ENCODE assay signal across 9 cellular contexts in genomic region chr1:206890690-206891089, GRCh38. TPM values are rescaled to one million over a fixed set of nuclear protein-coding genes. Genes with fewer than 3 reads are reported as not detected.
DNase-seq lines count a peak whose midpoint lies in the region; ATAC-seq and TF ChIP-seq lines count a peak whose summit lies in the region.
"Had no signal": no experiment of that assay in that cellular context is flagged by ENCODE, and none has a peak within 500 bp of the region (broad histone marks: within the 10 kb centered on the region; RNA-seq: fewer than 3 reads in every experiment).

No MANE protein-coding gene starts in this region.

- H3K4me3 Mint-ChIP-seq in activated T-helper 1 cell treated with anti-CD3 and anti-CD28 coated beads, Interleukin-12 subunit alpha, Interleukin-12 subunit beta, Interleukin-2, Interleukin-4 antibody, amounts not matched to agents 30 ng/mL and 10 ng/mL and 1 ng/mL, durations not matched to agents 14 hours and 24 hours and 36 hours = peak overlapping the region; percentile 32
- H3K4me3 Mint-ChIP-seq in endothelial cell (ENCODE audit: unreplicated experiment) = no peak overlapping the region

- no peak for TF ChIP-seq CTCF in endothelial cell (IDR thresholded peaks at IDR 0.05; ENCODE audit: unreplicated experiment)

- H3K27ac Mint-ChIP-seq in activated T-helper 1 cell treated with anti-CD3 and anti-CD28 coated beads, Interleukin-12 subunit alpha, Interleukin-12 subunit beta, Interleukin-2, Interleukin-4 antibody, amounts not matched to agents 30 ng/mL and 10 ng/mL and 1 ng/mL, durations not matched to agents 14 hours and 24 hours and 36 hours = peak overlapping the region; percentile 25
- H3K27ac Mint-ChIP-seq in endothelial cell (ENCODE audit: unreplicated experiment) = no peak overlapping the region

- intact Hi-C loops in activated T-helper 1 cell treated with anti-CD3 and anti-CD28 coated beads, Interleukin-12 subunit alpha, Interleukin-12 subunit beta, Interleukin-2, Interleukin-4 antibody, amounts not matched to agents 30 ng/mL and 10 ng/mL and 1 ng/mL, durations not matched to agents 14 hours and 24 hours and 36 hours (cut with micrococcal nuclease) = no loop called here

- H3K36me3 Mint-ChIP-seq in activated T-helper 1 cell treated with anti-CD3 and anti-CD28 coated beads, Interleukin-12 subunit alpha, Interleukin-12 subunit beta, Interleukin-2, Interleukin-4 antibody, amounts not matched to agents 30 ng/mL and 10 ng/mL and 1 ng/mL, durations not matched to agents 14 hours and 24 hours and 36 hours (ENCODE audit: low read depth) = peaks cover 5% of the 10 kb centered on the region
- H3K36me3 Mint-ChIP-seq in endothelial cell (ENCODE audit: low read depth, unreplicated experiment) = no peaks in the 10 kb centered on the region

- ATAC-seq in GM18502 (IDR thresholded peaks at IDR 0.05; ENCODE audit: poor library complexity, unreplicated experiment) = no peak

- DNase-seq in AG08395 (ENCODE audit: low spot score) = peak; percentile 45
- peak; percentile 89 for DNase-seq in H4 (ENCODE audit: low spot score)
- no peak for DNase-seq in activated T-helper 1 cell treated with anti-CD3 and anti-CD28 coated beads, Interleukin-12 subunit alpha, Interleukin-12 subunit beta, Interleukin-2, Interleukin-4 antibody, amounts not matched to agents 30 ng/mL and 10 ng/mL and 1 ng/mL, durations not matched to agents 14 hours and 24 hours and 36 hours (ENCODE audit: low spot score)
- peak; percentile 83 for DNase-seq in iris pigment epithelial cell (ENCODE audit: low read depth)
- no peak for DNase-seq in DMS79 (lab: John Stamatoyannopoulos, UW)
- no peak for DNase-seq in endothelial cell (ENCODE audit: low spot score)
- DNase-seq in cerebellum (ENCODE audit: low spot score) = no peak
- DNase-seq: esophagus squamous epithelium had no signal

- H3K9me3 Mint-ChIP-seq in activated T-helper 1 cell treated with anti-CD3 and anti-CD28 coated beads, Interleukin-12 subunit alpha, Interleukin-12 subunit beta, Interleukin-2, Interleukin-4 antibody, amounts not matched to agents 30 ng/mL and 10 ng/mL and 1 ng/mL, durations not matched to agents 14 hours and 24 hours and 36 hours = no peaks in the 10 kb centered on the region
- no peaks in the 10 kb centered on the region for H3K9me3 Mint-ChIP-seq in endothelial cell (ENCODE audit: unreplicated experiment)

- peaks cover 9% of the 10 kb centered on the region for H3K27me3 Mint-ChIP-seq in activated T-helper 1 cell treated with anti-CD3 and anti-CD28 coated beads, Interleukin-12 subunit alpha, Interleukin-12 subunit beta, Interleukin-2, Interleukin-4 antibody, amounts not matched to agents 30 ng/mL and 10 ng/mL and 1 ng/mL, durations not matched to agents 14 hours and 24 hours and 36 hours (ENCODE audit: insufficient read depth)
- H3K27me3 Mint-ChIP-seq in endothelial cell (ENCODE audit: unreplicated experiment) = peaks cover 1% of the 10 kb centered on the region

- peaks cover 51% of the 10 kb centered on the region for H3K4me1 Mint-ChIP-seq in activated T-helper 1 cell treated with anti-CD3 and anti-CD28 coated beads, Interleukin-12 subunit alpha, Interleukin-12 subunit beta, Interleukin-2, Interleukin-4 antibody, amounts not matched to agents 30 ng/mL and 10 ng/mL and 1 ng/mL, durations not matched to agents 14 hours and 24 hours and 36 hours (ENCODE audit: low read depth)
- H3K4me1 Mint-ChIP-seq in endothelial cell (ENCODE audit: unreplicated experiment) = peaks cover 7% of the 10 kb centered on the region

RNA-seq across cellular contexts. Expression of gene IL24, which starts 6.6 kb away (rescaled TPM):
- 1.1 TPM in 1 of 2 replicates, not detected in the other for total RNA-seq in H4 (2014; rRNA removed; shearing (Covaris generic))
- 4.4 and 6.8 TPM in 2 replicates for total RNA-seq in activated T-helper 1 cell treated with anti-CD3 and anti-CD28 coated beads, Interleukin-12 subunit alpha, Interleukin-12 subunit beta, Interleukin-2, Interleukin-4 antibody, amounts not matched to agents 30 ng/mL and 10 ng/mL and 1 ng/mL, durations not matched to agents 14 hours and 24 hours and 36 hours
- not detected for total RNA-seq in endothelial cell (ENCODE audit: unreplicated experiment)
- not detected for total RNA-seq in cerebellum
- total RNA-seq: esophagus squamous epithelium had no signal

RNA-seq across cellular contexts. Expression of gene IL20, which starts 25.3 kb away (rescaled TPM):
- not detected in 2 replicates for total RNA-seq in H4 (2014; rRNA removed; shearing (Covaris generic))
- total RNA-seq in activated T-helper 1 cell treated with anti-CD3 and anti-CD28 coated beads, Interleukin-12 subunit alpha, Interleukin-12 subunit beta, Interleukin-2, Interleukin-4 antibody, amounts not matched to agents 30 ng/mL and 10 ng/mL and 1 ng/mL, durations not matched to agents 14 hours and 24 hours and 36 hours = not detected in 2 replicates
- not detected for total RNA-seq in endothelial cell (ENCODE audit: unreplicated experiment)
- total RNA-seq in cerebellum = not detected

RNA-seq across cellular contexts. Expression of gene FCMR, which starts 31.1 kb away (rescaled TPM):
- total RNA-seq in H4 (2014; rRNA removed; shearing (Covaris generic)) = 0.12 and 1.3 TPM in 2 replicates
- 24.5 and 27.9 TPM in 2 replicates for total RNA-seq in activated T-helper 1 cell treated with anti-CD3 and anti-CD28 coated beads, Interleukin-12 subunit alpha, Interleukin-12 subunit beta, Interleukin-2, Interleukin-4 antibody, amounts not matched to agents 30 ng/mL and 10 ng/mL and 1 ng/mL, durations not matched to agents 14 hours and 24 hours and 36 hours
- 8.4 TPM for total RNA-seq in endothelial cell (ENCODE audit: unreplicated experiment)
- total RNA-seq in cerebellum = not detected

RNA-seq across cellular contexts. Expression of gene PIGR, which starts 55.6 kb away (rescaled TPM):
- 0.02 TPM in 1 of 2 replicates, not detected in the other for total RNA-seq in H4 (2014; rRNA removed; shearing (Covaris generic))
- 0.07 TPM in 1 of 2 replicates, not detected in the other for total RNA-seq in activated T-helper 1 cell treated with anti-CD3 and anti-CD28 coated beads, Interleukin-12 subunit alpha, Interleukin-12 subunit beta, Interleukin-2, Interleukin-4 antibody, amounts not matched to agents 30 ng/mL and 10 ng/mL and 1 ng/mL, durations not matched to agents 14 hours and 24 hours and 36 hours
- total RNA-seq in endothelial cell (ENCODE audit: unreplicated experiment) (not detected), cerebellum (3.5 TPM)

Comparison
In these comparisons a context has a peak if more than half of its experiments do, and no peak if none do; other contexts are left out.
1. DNase-seq: peak in AG08395 (single experiment), H4 (single experiment) and iris pigment epithelial cell (single experiment); none in activated T-helper 1 cell treated with anti-CD3 and anti-CD28 coated beads, Interleukin-12 subunit alpha, Interleukin-12 subunit beta, Interleukin-2, Interleukin-4 antibody, amounts not matched to agents 30 ng/mL and 10 ng/mL and 1 ng/mL, durations not matched to agents 14 hours and 24 hours and 36 hours (single experiment), DMS79 (single experiment), endothelial cell (single experiment) and cerebellum (single experiment).